11 cellular contexts compared by ENCODE assay signal in genomic region chr15:77599899-77600298, GRCh38. TPM values are rescaled to one million over a fixed set of nuclear protein-coding genes. Genes with fewer than 3 reads are reported as not detected.
A peak's percentile ranks its signal among the peaks of the same experiment; 100 is the strongest.
DNase-seq lines count a peak whose midpoint lies in the region; ATAC-seq and TF ChIP-seq lines count a peak whose summit lies in the region.
"Had no signal": no experiment of that assay in that cellular context is flagged by ENCODE, and none has a peak within 500 bp of the region (broad histone marks: within the 10 kb centered on the region; RNA-seq: fewer than 3 reads in every experiment).

No MANE protein-coding gene starts in this region.

- H3K36me3 Mint-ChIP-seq in activated T-cell treated with anti-CD3 and anti-CD28 coated beads, Interleukin-2, amount 50 U/mL, for 4 hours (ENCODE audit: insufficient read depth), result no peaks in the 10 kb centered on the region
- H3K36me3 Mint-ChIP-seq in activated CD8-positive, alpha-beta memory T cell treated with anti-CD3 and anti-CD28 coated beads, Interleukin-2, amount 10 ng/mL, durations not matched to agents 7 days and 5 days, result no peaks in the 10 kb centered on the region
- H3K36me3 Mint-ChIP-seq: stimulated activated naive B cell treated with anti-CD40 and anti-IgM and Interleukin-4, amounts not matched to agents 10 μg/mL and 1 μg/mL and 100 μg/mL, for 72 hours had no signal

- no peak for TF ChIP-seq CTCF in BE2C (IDR thresholded peaks at IDR 0.05; ENCODE audit: low read depth, low read length)

- no peak for ATAC-seq in activated T-cell treated with anti-CD3 and anti-CD28 coated beads, Interleukin-2, amount 50 U/mL, for 4 hours
- no peak for ATAC-seq in activated CD8-positive, alpha-beta memory T cell treated with anti-CD3 and anti-CD28 coated beads, Interleukin-2, amount 10 ng/mL, durations not matched to agents 7 days and 5 days
- no peak for ATAC-seq in HG02642 (IDR thresholded peaks at IDR 0.05; ENCODE audit: poor library complexity, unreplicated experiment)
- ATAC-seq: stimulated activated naive B cell treated with anti-CD40 and anti-IgM and Interleukin-4, amounts not matched to agents 10 μg/mL and 1 μg/mL and 100 μg/mL, for 72 hours had no signal

- H3K4me3 ChIP-seq in BE2C (ENCODE audit: low read depth, low read length) (no peak overlapping the region), SJCRH30 (no peak overlapping the region)
- no peak overlapping the region for H3K4me3 ChIP-seq in Jurkat, Clone E6-1 (ENCODE audit: low read length)
- H3K4me3 ChIP-seq: adrenal gland had no signal

- H3K4me1 Mint-ChIP-seq in activated T-cell treated with anti-CD3 and anti-CD28 coated beads, Interleukin-2, amount 50 U/mL, for 4 hours (ENCODE audit: low read depth), result peaks cover 3% of the 10 kb centered on the region
- peaks cover 4% of the 10 kb centered on the region for H3K4me1 Mint-ChIP-seq in activated CD8-positive, alpha-beta memory T cell treated with anti-CD3 and anti-CD28 coated beads, Interleukin-2, amount 10 ng/mL, durations not matched to agents 7 days and 5 days

- H3K36me3 ChIP-seq in BE2C (no peaks in the 10 kb centered on the region), SJCRH30 (no peaks in the 10 kb centered on the region)
- H3K36me3 ChIP-seq: adrenal gland had no signal

- H3K9me3 Mint-ChIP-seq in activated T-cell treated with anti-CD3 and anti-CD28 coated beads, Interleukin-2, amount 50 U/mL, for 4 hours, result no peaks in the 10 kb centered on the region
- no peaks in the 10 kb centered on the region for H3K9me3 Mint-ChIP-seq in activated CD8-positive, alpha-beta memory T cell treated with anti-CD3 and anti-CD28 coated beads, Interleukin-2, amount 10 ng/mL, durations not matched to agents 7 days and 5 days (ENCODE audit: low read depth)
- H3K9me3 Mint-ChIP-seq: IgD-negative memory B cell; stimulated activated naive B cell treated with anti-CD40 and anti-IgM and Interleukin-4, amounts not matched to agents 10 μg/mL and 1 μg/mL and 100 μg/mL, for 72 hours had no signal

- CTCF ChIA-PET in activated CD8-positive, alpha-beta memory T cell treated with anti-CD3 and anti-CD28 coated beads, Interleukin-2, amount 10 ng/mL, durations not matched to agents 7 days and 5 days (lab: Charles Lee), result interaction anchor here (0.6 kb wide), 1 partner anchor 917 kb away, joined by 3 read pairs; no protein-coding TSS in a partner anchor

- peaks cover 27% of the 10 kb centered on the region for H3K4me1 ChIP-seq in BE2C
- H3K4me1 ChIP-seq in SJCRH30, result no peaks in the 10 kb centered on the region
- H3K4me1 ChIP-seq: adrenal gland had no signal

- H3K27ac Mint-ChIP-seq in activated CD8-positive, alpha-beta memory T cell treated with anti-CD3 and anti-CD28 coated beads, Interleukin-2, amount 10 ng/mL, durations not matched to agents 7 days and 5 days, result no peak overlapping the region
- H3K27ac Mint-ChIP-seq: IgD-negative memory B cell; stimulated activated naive B cell treated with anti-CD40 and anti-IgM and Interleukin-4, amounts not matched to agents 10 μg/mL and 1 μg/mL and 100 μg/mL, for 72 hours had no signal

- H3K27me3 ChIP-seq in BE2C (no peaks in the 10 kb centered on the region), SJCRH30 (no peaks in the 10 kb centered on the region)
- H3K27me3 ChIP-seq: adrenal gland had no signal

- peaks cover 2% of the 10 kb centered on the region for H3K27me3 Mint-ChIP-seq in activated T-cell treated with anti-CD3 and anti-CD28 coated beads, Interleukin-2, amount 50 U/mL, for 4 hours (ENCODE audit: low read depth)
- peaks cover 10% of the 10 kb centered on the region for H3K27me3 Mint-ChIP-seq in activated CD8-positive, alpha-beta memory T cell treated with anti-CD3 and anti-CD28 coated beads, Interleukin-2, amount 10 ng/mL, durations not matched to agents 7 days and 5 days
- H3K27me3 Mint-ChIP-seq: IgD-negative memory B cell had no signal

- no peak overlapping the region for H3K27ac ChIP-seq in SJCRH30
- H3K27ac ChIP-seq: adrenal gland had no signal

- DNase-seq in BE2C, result peak; percentile 83
- peak; percentile 43 for DNase-seq in Jurkat, Clone E6-1 (ENCODE audit: low read depth, low spot score)
- DNase-seq in SJCRH30, result peak; percentile 33 to 56
- peak in 32 of 51 donors; percentile 9 to 59 (median 32) for DNase-seq in hypothalamus (lab: John Stamatoyannopoulos, UW)
- no peak for DNase-seq in activated T-cell treated with anti-CD3 and anti-CD28 coated beads, Interleukin-2, amount 50 U/mL, for 4 hours
- no peak for DNase-seq in activated CD8-positive, alpha-beta memory T cell treated with anti-CD3 and anti-CD28 coated beads, Interleukin-2, amount 10 ng/mL, durations not matched to agents 7 days and 5 days
- no peak for DNase-seq in effector CD4-positive, alpha-beta T cell
- DNase-seq: stimulated activated naive B cell treated with anti-CD40 and anti-IgM and Interleukin-4, amounts not matched to agents 10 μg/mL and 1 μg/mL and 100 μg/mL, for 72 hours had no signal

- H3K4me3 Mint-ChIP-seq in activated T-cell treated with anti-CD3 and anti-CD28 coated beads, Interleukin-2, amount 50 U/mL, for 4 hours, result no peak overlapping the region
- H3K4me3 Mint-ChIP-seq in activated CD8-positive, alpha-beta memory T cell treated with anti-CD3 and anti-CD28 coated beads, Interleukin-2, amount 10 ng/mL, durations not matched to agents 7 days and 5 days, result no peak overlapping the region
- H3K4me3 Mint-ChIP-seq: IgD-negative memory B cell; stimulated activated naive B cell treated with anti-CD40 and anti-IgM and Interleukin-4, amounts not matched to agents 10 μg/mL and 1 μg/mL and 100 μg/mL, for 72 hours had no signal

- H3K9me3 ChIP-seq in BE2C (no peaks in the 10 kb centered on the region), SJCRH30 (replicated peaks) (no peaks in the 10 kb centered on the region)
- H3K9me3 ChIP-seq: adrenal gland had no signal

RNA-seq across cellular contexts. Expression of gene LINGO1, which starts 32.8 kb away (rescaled TPM):
- polyA plus RNA-seq in BE2C (2012; ENCODE audit: insufficient read depth, insufficient read length, low read depth), result 44.0 TPM
- not detected for polyA plus RNA-seq in Jurkat, Clone E6-1 (2012; ENCODE audit: insufficient read depth, insufficient read length)
- total RNA-seq in SJCRH30 (2014; rRNA removed; shearing (Covaris generic)), result 0.26 TPM in 1 of 2 replicates, not detected in the other
- not detected for total RNA-seq in activated T-cell treated with anti-CD3 and anti-CD28 coated beads, Interleukin-2, amount 50 U/mL, for 4 hours
- not detected for total RNA-seq in activated CD8-positive, alpha-beta memory T cell treated with anti-CD3 and anti-CD28 coated beads, Interleukin-2, amount 10 ng/mL, durations not matched to agents 7 days and 5 days
- polyA plus RNA-seq: IgD-negative memory B cell had no signal

Comparison
In these comparisons a context has a peak if more than half of its experiments do, and no peak if none do; other contexts are left out.
1. DNase-seq: peak in BE2C (single experiment), Jurkat, Clone E6-1 (single experiment), SJCRH30 (2 of 2) and hypothalamus (32 of 51); none in activated T-cell treated with anti-CD3 and anti-CD28 coated beads, Interleukin-2, amount 50 U/mL, for 4 hours (single experiment), activated CD8-positive, alpha-beta memory T cell treated with anti-CD3 and anti-CD28 coated beads, Interleukin-2, amount 10 ng/mL, durations not matched to agents 7 days and 5 days (single experiment) and effector CD4-positive, alpha-beta T cell (single experiment).